ENCODE assay signal across 8 cellular contexts in genomic region chr9:4298255-4299005, GRCh38. TPM values are rescaled to one million over a fixed set of nuclear protein-coding genes. Genes with fewer than 3 reads are reported as not detected.
DNase-seq lines count a peak whose midpoint lies in the region; ATAC-seq, FAIRE-seq and TF ChIP-seq lines count a peak whose summit lies in the region.

No MANE protein-coding gene starts in this region.

- H3K4me3 Mint-ChIP-seq in astrocyte (ENCODE audit: unreplicated experiment), result peak overlapping the region; percentile 93

- H4K20me1 ChIP-seq in DOHH2 (ENCODE audit: control insufficient read depth, insufficient read depth, low read depth, low read length) (no peaks in the 10 kb centered on the region), astrocyte (ENCODE audit: insufficient read depth, low read length) (no peaks in the 10 kb centered on the region)

- peak overlapping the region; percentile 53 for H3K4me2 ChIP-seq in DOHH2 (ENCODE audit: low read length)
- H3K4me2 ChIP-seq in astrocyte (ENCODE audit: low read length), result peak overlapping the region; percentile 89
- peak overlapping the region; percentile 91 for H3K4me2 ChIP-seq in skeletal muscle satellite cell (ENCODE audit: low read length)

- no peak overlapping the region for H3K27ac ChIP-seq in DOHH2 (ENCODE audit: low read depth, low read length)
- H3K27ac ChIP-seq in astrocyte (ENCODE audit: low read depth, low read length), result peak overlapping the region; percentile 99

- H3K36me3 ChIP-seq in DOHH2 (ENCODE audit: control insufficient read depth, low read length), result no peaks in the 10 kb centered on the region
- H3K36me3 ChIP-seq in HAP-1 (replicated peaks), result no peaks in the 10 kb centered on the region
- H3K36me3 ChIP-seq in astrocyte (ENCODE audit: insufficient read depth, low read length), result no peaks in the 10 kb centered on the region
- no peaks in the 10 kb centered on the region for H3K36me3 ChIP-seq in skeletal muscle satellite cell (ENCODE audit: insufficient read depth, low read length)

- peaks cover 61% of the 10 kb centered on the region for H3K4me1 Mint-ChIP-seq in astrocyte (ENCODE audit: low read depth, unreplicated experiment)

- DNase-seq in HAP-1 (ENCODE audit: low spot score in 2 of 2) (peak in 1 of 2 experiments; percentile 55), RKO (ENCODE audit: low spot score) (peak; percentile 80), astrocyte (ENCODE audit: low read depth) (no peak), urothelium cell line (ENCODE audit: low spot score) (no peak)

- no peaks in the 10 kb centered on the region for H3K9me3 Mint-ChIP-seq in astrocyte (ENCODE audit: unreplicated experiment)

- H3K9me3 ChIP-seq in DOHH2 (ENCODE audit: control insufficient read depth, insufficient read depth, low read length) (no peaks in the 10 kb centered on the region), HAP-1 (no peaks in the 10 kb centered on the region), astrocyte (ENCODE audit: insufficient read depth, low read depth, low read length) (no peaks in the 10 kb centered on the region), skeletal muscle satellite cell (replicated peaks; ENCODE audit: low read length) (no peaks in the 10 kb centered on the region)

- H3F3A ChIP-seq in DOHH2 (ENCODE audit: control insufficient read depth, insufficient read depth), result no peaks in the 10 kb centered on the region

- peak overlapping the region; percentile 3 for H2AFZ ChIP-seq in astrocyte (ENCODE audit: low read depth, low read length)

- H3K4me1 ChIP-seq in DOHH2 (ENCODE audit: control insufficient read depth, low read length) (peaks cover 14% of the 10 kb centered on the region), HAP-1 (peaks cover 19% of the 10 kb centered on the region), astrocyte (ENCODE audit: insufficient read depth, low read length) (peaks cover 62% of the 10 kb centered on the region), skeletal muscle satellite cell (ENCODE audit: control insufficient read depth, insufficient read depth, low read length) (peaks cover 59% of the 10 kb centered on the region)

- peaks cover 5% of the 10 kb centered on the region for H3K36me3 Mint-ChIP-seq in astrocyte (ENCODE audit: low read depth, unreplicated experiment)

- FAIRE-seq in astrocyte (lab: Jason Lieb, UNC) (no peak), urothelium cell line (lab: Jason Lieb, UNC) (no peak)

- no peaks in the 10 kb centered on the region for H3K79me2 ChIP-seq in DOHH2 (ENCODE audit: control insufficient read depth, low read length)
- H3K79me2 ChIP-seq in astrocyte (ENCODE audit: insufficient read depth, low read length), result peaks cover 54% of the 10 kb centered on the region

- H3K27me3 ChIP-seq in DOHH2 (ENCODE audit: control insufficient read depth, low read length) (peaks cover 76% of the 10 kb centered on the region), HAP-1 (ENCODE audit: low read depth) (no peaks in the 10 kb centered on the region), astrocyte (ENCODE audit: insufficient read depth, low read length) (no peaks in the 10 kb centered on the region), skeletal muscle satellite cell (ENCODE audit: control insufficient read depth, insufficient read depth, low read length) (no peaks in the 10 kb centered on the region)

- TF ChIP-seq CTCF in DOHH2 (IDR thresholded peaks at IDR 0.05; ENCODE audit: low read depth, low read length, poor library complexity, severe bottlenecking) (no peak), astrocyte (IDR thresholded peaks at IDR 0.05; ENCODE audit: insufficient read depth, low read depth, low read length) (no peak)

- in situ Hi-C loops in HAP-1 (cut with MboI; ENCODE audit: low sequenced_read_pairs), result no loop called here

- H3K4me3 ChIP-seq in DOHH2 (ENCODE audit: low read length) (peak overlapping the region; percentile 69), HAP-1 (peak overlapping the region; percentile 48), astrocyte (ENCODE audit: insufficient read depth, low read depth, low read length) (peak overlapping the region; percentile 86), iPS-11a (ENCODE audit: low read depth, low read length) (peak overlapping the region; percentile 67), skeletal muscle satellite cell (ENCODE audit: low read length) (peak overlapping the region; percentile 80)

- H3K27me3 Mint-ChIP-seq in astrocyte (ENCODE audit: low read depth, unreplicated experiment), result no peaks in the 10 kb centered on the region

- H3K9ac ChIP-seq in astrocyte (ENCODE audit: low read length) (peak overlapping the region; percentile 99), skeletal muscle satellite cell (ENCODE audit: low read depth, low read length) (peak overlapping the region; percentile 96)

- peak overlapping the region; percentile 95 for H3K27ac Mint-ChIP-seq in astrocyte (ENCODE audit: unreplicated experiment)

- no peak for ATAC-seq in HG02840 (IDR thresholded peaks at IDR 0.05; ENCODE audit: low FRiP score, unreplicated experiment)

- H3K9me2 ChIP-seq in DOHH2 (replicated peaks; ENCODE audit: control insufficient read depth, low read length), result no peaks in the 10 kb centered on the region

RNA-seq across cellular contexts. Expression of gene GLIS3, which starts 1.4 kb away (rescaled TPM):
- total RNA-seq in astrocyte, result 78.4 and 81.9 TPM in 2 replicates
- 39.0 and 79.1 TPM in 2 replicates for total RNA-seq in skeletal muscle satellite cell (2012; rRNA removed)
